ENCODE assay signal across 11 cellular contexts in genomic region chr5:160315968-160316367, GRCh38. TPM values are rescaled to one million over a fixed set of nuclear protein-coding genes. Genes with fewer than 3 reads are reported as not detected.
DNase-seq lines count a peak whose midpoint lies in the region; ATAC-seq and TF ChIP-seq lines count a peak whose summit lies in the region.
"Had no signal": no experiment of that assay in that cellular context is flagged by ENCODE, and none has a peak within 500 bp of the region (broad histone marks: within the 10 kb centered on the region; RNA-seq: fewer than 3 reads in every experiment).

No MANE protein-coding gene starts in this region.

- peaks cover 0 to 44% of the 10 kb centered on the region in 2 donors for H3K4me1 ChIP-seq in left lung

- peak overlapping the region; percentile 23 to 45 for H3K27ac ChIP-seq in left lung

- intact Hi-C loops in left lung (cut with DNase I) = no loop called here
- intact Hi-C loops in activated CD4-positive, alpha-beta memory T cell treated with anti-CD3 and anti-CD28 coated beads for 36 hours (cut with micrococcal nuclease) = no loop called here

- H3K27ac Mint-ChIP-seq in nephron progenitor cell (no peak overlapping the region), glutamatergic neuron (ENCODE audit: unreplicated experiment) (no peak overlapping the region)
- no peak overlapping the region for H3K27ac Mint-ChIP-seq in activated CD4-positive, alpha-beta memory T cell treated with anti-CD3 and anti-CD28 coated beads for 36 hours
- H3K27ac Mint-ChIP-seq: activated T-cell treated with anti-CD3 and anti-CD28 coated beads, Interleukin-2, amount 50 U/mL, for 72 hours had no signal

- H3K27me3 Mint-ChIP-seq in nephron progenitor cell (ENCODE audit: low read depth, poor library complexity) = peaks cover 20% of the 10 kb centered on the region
- peaks cover 41% of the 10 kb centered on the region for H3K27me3 Mint-ChIP-seq in activated CD4-positive, alpha-beta memory T cell treated with anti-CD3 and anti-CD28 coated beads for 36 hours
- H3K27me3 Mint-ChIP-seq in glutamatergic neuron (ENCODE audit: unreplicated experiment) = peaks cover 10% of the 10 kb centered on the region

- DNase-seq in COR-L47 (lab: John Stamatoyannopoulos, UW) (peak; percentile 39), HuH-7 (ENCODE audit: low spot score) (peak; percentile 65), SK-MEL-5 (ENCODE audit: low read depth, low spot score) (peak; percentile 81), left lung (peak in 1 of 2 donors; percentile 54), nephron progenitor cell (no peak), glutamatergic neuron (no peak), amniotic stem cell (lab: John Stamatoyannopoulos, UW) (no peak)
- DNase-seq in activated CD4-positive, alpha-beta memory T cell treated with anti-CD3 and anti-CD28 coated beads for 36 hours = no peak
- DNase-seq: activated T-cell treated with anti-CD3 and anti-CD28 coated beads, Interleukin-2, amount 50 U/mL, for 72 hours; occipital lobe; stimulated activated CD8-positive, alpha-beta memory T cell treated with anti-CD3 and anti-CD28 coated beads, Interleukin-4, amount 100 ng/mL, for 48 hours had no signal

- peak; percentile 56 for ATAC-seq in left lung
- ATAC-seq: activated T-cell treated with anti-CD3 and anti-CD28 coated beads, Interleukin-2, amount 50 U/mL, for 72 hours had no signal

- no peaks in the 10 kb centered on the region for H3K9me3 ChIP-seq in left lung

- TF ChIP-seq CTCF in left lung (IDR thresholded peaks at IDR 0.05) = no peak
- TF ChIP-seq CTCF in nephron progenitor cell (IDR thresholded peaks at IDR 0.05) = no peak
- no peak for TF ChIP-seq CTCF in glutamatergic neuron (IDR thresholded peaks at IDR 0.05; ENCODE audit: partially characterized antibody, unreplicated experiment)

- H3K36me3 ChIP-seq in left lung = no peaks in the 10 kb centered on the region

- H3K9me3 Mint-ChIP-seq in nephron progenitor cell (no peaks in the 10 kb centered on the region), glutamatergic neuron (ENCODE audit: unreplicated experiment) (peaks cover 7% of the 10 kb centered on the region)
- H3K9me3 Mint-ChIP-seq in activated CD4-positive, alpha-beta memory T cell treated with anti-CD3 and anti-CD28 coated beads for 36 hours = no peaks in the 10 kb centered on the region
- H3K9me3 Mint-ChIP-seq: activated T-cell treated with anti-CD3 and anti-CD28 coated beads, Interleukin-2, amount 50 U/mL, for 72 hours had no signal

- H3K36me3 Mint-ChIP-seq in nephron progenitor cell (ENCODE audit: low read depth) = peaks cover 4% of the 10 kb centered on the region
- H3K36me3 Mint-ChIP-seq in activated CD4-positive, alpha-beta memory T cell treated with anti-CD3 and anti-CD28 coated beads for 36 hours = no peaks in the 10 kb centered on the region
- H3K36me3 Mint-ChIP-seq in glutamatergic neuron (ENCODE audit: unreplicated experiment) = no peaks in the 10 kb centered on the region

- in situ Hi-C loops in SK-MEL-5 (cut with HindIII; ENCODE audit: low pct_unique_long_range_greater_than_20kb, low sequenced_read_pairs) = no loop called here

- CTCF ChIA-PET in activated CD4-positive, alpha-beta memory T cell treated with anti-CD3 and anti-CD28 coated beads for 36 hours (lab: Charles Lee) = no interaction called here

- H3K4me1 Mint-ChIP-seq in nephron progenitor cell (peaks cover 30% of the 10 kb centered on the region), glutamatergic neuron (ENCODE audit: low read depth, unreplicated experiment) (peaks cover 13% of the 10 kb centered on the region)
- peaks cover 7% of the 10 kb centered on the region for H3K4me1 Mint-ChIP-seq in activated CD4-positive, alpha-beta memory T cell treated with anti-CD3 and anti-CD28 coated beads for 36 hours (ENCODE audit: low read depth)

- peaks cover 0 to 32% of the 10 kb centered on the region in 2 donors for H3K27me3 ChIP-seq in left lung

- no peak overlapping the region for H3K4me3 Mint-ChIP-seq in nephron progenitor cell
- no peak overlapping the region for H3K4me3 Mint-ChIP-seq in activated CD4-positive, alpha-beta memory T cell treated with anti-CD3 and anti-CD28 coated beads for 36 hours
- H3K4me3 Mint-ChIP-seq in glutamatergic neuron (ENCODE audit: unreplicated experiment) = no peak overlapping the region
- H3K4me3 Mint-ChIP-seq: activated T-cell treated with anti-CD3 and anti-CD28 coated beads, Interleukin-2, amount 50 U/mL, for 72 hours had no signal

- H3K4me3 ChIP-seq in left lung = no peak overlapping the region

- POLR2A ChIA-PET in activated CD4-positive, alpha-beta memory T cell treated with anti-CD3 and anti-CD28 coated beads for 36 hours (lab: Charles Lee) = no interaction called here

RNA-seq across cellular contexts. Expression of gene CCNJL, which starts 3.6 kb away (rescaled TPM):
- 3.2 and 3.9 TPM in 2 replicates for total RNA-seq in SK-MEL-5 (2014; rRNA removed; shearing (Covaris generic))
- polyA plus RNA-seq in SK-MEL-5 (2015; cell fraction: cytosol; rRNA removed) = 11.3 and 14.3 TPM in 2 replicates
- polyA plus RNA-seq in SK-MEL-5 (2015; cell fraction: nucleus; rRNA removed) = 3.7 and 4.7 TPM in 2 replicates
- total RNA-seq in left lung (10 to 100 TPM; 16.0 to 19.6 TPM), glutamatergic neuron (ENCODE audit: unreplicated experiment) (123 TPM)
- not detected for total RNA-seq in activated CD4-positive, alpha-beta memory T cell treated with anti-CD3 and anti-CD28 coated beads for 36 hours
- total RNA-seq: activated T-cell treated with anti-CD3 and anti-CD28 coated beads, Interleukin-2, amount 50 U/mL, for 72 hours had no signal

RNA-seq across cellular contexts. Expression of gene C1QTNF2, which starts 54.5 kb away (rescaled TPM):
- 0.21 TPM in 1 of 2 replicates, not detected in the other for total RNA-seq in SK-MEL-5 (2014; rRNA removed; shearing (Covaris generic))
- 0.15 and 0.35 TPM in 2 replicates for polyA plus RNA-seq in SK-MEL-5 (2015; cell fraction: cytosol; rRNA removed)
- not detected in 2 replicates for polyA plus RNA-seq in SK-MEL-5 (2015; cell fraction: nucleus; rRNA removed)
- total RNA-seq in left lung (1 to 10 TPM; 2.3 to 2.9 TPM), glutamatergic neuron (ENCODE audit: unreplicated experiment) (1.0 TPM)
- not detected for total RNA-seq in activated CD4-positive, alpha-beta memory T cell treated with anti-CD3 and anti-CD28 coated beads for 36 hours
- total RNA-seq: activated T-cell treated with anti-CD3 and anti-CD28 coated beads, Interleukin-2, amount 50 U/mL, for 72 hours had no signal

Comparison
In these comparisons a context has a peak if more than half of its experiments do, and no peak if none do; other contexts are left out.
1. DNase-seq: peak in COR-L47 (single experiment), HuH-7 (single experiment) and SK-MEL-5 (single experiment); none in nephron progenitor cell (single experiment), activated CD4-positive, alpha-beta memory T cell treated with anti-CD3 and anti-CD28 coated beads for 36 hours (single experiment), glutamatergic neuron (single experiment) and amniotic stem cell (single experiment).